Comparison of ENCODE assay signal across 8 cellular contexts in the genomic region with DNA sequence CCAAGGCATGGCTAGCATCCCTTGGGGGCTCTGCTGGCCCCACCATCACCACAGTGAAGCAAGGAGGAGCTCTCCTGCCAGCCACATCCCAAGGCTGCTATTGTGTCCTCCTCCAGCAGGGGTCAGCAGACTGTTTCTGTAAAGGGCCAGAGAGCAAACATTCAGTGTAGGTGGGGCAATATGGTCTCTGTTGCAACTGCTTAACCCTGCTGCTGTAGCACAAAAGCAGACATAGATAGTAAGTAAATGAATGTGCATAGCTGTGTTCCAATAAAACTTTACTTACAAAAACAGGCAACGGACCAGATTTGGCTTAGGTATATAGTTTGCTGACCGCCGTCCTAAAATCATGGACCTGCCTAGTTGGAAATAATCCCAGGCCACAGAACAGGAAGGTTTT. TPM values are rescaled to one million over a fixed set of nuclear protein-coding genes. Genes with fewer than 3 reads are reported as not detected.
A peak's percentile ranks its signal among the peaks of the same experiment; 100 is the strongest.
DNase-seq lines count a peak whose midpoint lies in the region; ATAC-seq, FAIRE-seq and TF ChIP-seq lines count a peak whose summit lies in the region.

No MANE protein-coding gene starts in this region.

- no peak for TF ChIP-seq EP300 in HepG2 (IDR thresholded peaks at IDR 0.05; ENCODE audit: low read depth in 2 of 2, low read length in 2 of 2)
- TF ChIP-seq EP300 in HepG2 (CRISPR knock-in tag; IDR thresholded peaks at IDR 0.05; ENCODE audit: borderline replicate concordance), result no peak

- peak; percentile 96 for FAIRE-seq in HepG2 (lab: Jason Lieb, UNC)

- H3K9me3 ChIP-seq in HepG2 (ENCODE audit: low read length), result no peaks in the 10 kb centered on the region

- 8% methylated on average over 3 of the region's 3 CpGs for WGBS in HepG2 (ENCODE audit: low lambda C conversion rate)

- CTCF ChIA-PET in WTC11 (lab: Charles Lee) (interaction anchor here (0.5 to 4.2 kb wide), 110 partner anchors 10 to 438 kb away, joined by 3 to 74 read pairs (median 4); a partner anchor contains a TSS), HepG2 (lab: Yijun Ruan, JAX; ENCODE audit: low intra/inter-chr PET ratio, low total read pairs) (interaction anchor here (1.1 to 3.7 kb wide), 5 partner anchors 19 to 415 kb away, joined by 3 to 45 read pairs (median 10); no protein-coding TSS in a partner anchor)

- H3K4me1 ChIP-seq in HepG2 (ENCODE audit: insufficient read depth, low read length), result peaks cover 7% of the 10 kb centered on the region

- H3K27ac ChIP-seq in HepG2 (ENCODE audit: extremely low read length, insufficient read depth, low read length), result no peak overlapping the region

- H3K27ac Mint-ChIP-seq in WTC11, result no peak overlapping the region

- H3K36me3 Mint-ChIP-seq in WTC11, result no peaks in the 10 kb centered on the region

- no peaks in the 10 kb centered on the region for H3K79me2 ChIP-seq in HepG2 (ENCODE audit: insufficient read depth, low read length)

- peak overlapping the region; percentile 82 for H3K4me2 ChIP-seq in HepG2 (ENCODE audit: low read depth, low read length)

- H3K9me3 Mint-ChIP-seq in WTC11, result no peaks in the 10 kb centered on the region

- H2AFZ ChIP-seq in HepG2 (ENCODE audit: low read length), result peak overlapping the region; percentile 33

- no peak overlapping the region for H3K4me3 Mint-ChIP-seq in WTC11

- no peaks in the 10 kb centered on the region for H3K36me3 ChIP-seq in GM06990 (ENCODE audit: control insufficient read depth, insufficient read depth, low read length)
- H3K36me3 ChIP-seq in HepG2 (replicated peaks in 1 of 2; ENCODE audit: control insufficient read depth in 1 of 2, insufficient read depth in 2 of 2, low read length in 2 of 2), result no peaks in the 10 kb centered on the region

- no peaks in the 10 kb centered on the region for H4K20me1 ChIP-seq in HepG2 (ENCODE audit: insufficient read depth, low read length)

- no TSS peak for BruUV-seq in HepG2 (replicated peaks; lab: Mats Ljungman, UMichigan)

- no peak for TF ChIP-seq POLR2A in HepG2 (IDR thresholded peaks at IDR 0.05; ENCODE audit: insufficient read depth in 1 of 2, low read depth in 2 of 2, low read length in 2 of 2)

- H3K27me3 ChIP-seq in GM06990 (replicated peaks; ENCODE audit: control insufficient read depth, insufficient read depth, low read length) (peaks cover 2% of the 10 kb centered on the region), HepG2 (ENCODE audit: control insufficient read depth in 1 of 2, insufficient read depth in 2 of 2, low read length in 2 of 2) (peaks cover 3 to 44% of the 10 kb centered on the region in 2 experiments; a peak in 4 of 5 replicates)

- intact Hi-C loops in HepG2 (cut with micrococcal nuclease; ENCODE audit: unreplicated experiment), result loop anchor here (1.0 to 5.0 kb wide), 2 partner anchors 20 to 413 kb away; no protein-coding TSS in a partner anchor

- H3K4me1 Mint-ChIP-seq in WTC11, result no peaks in the 10 kb centered on the region

- peak; percentile 68 for ATAC-seq in HG03025 (IDR thresholded peaks at IDR 0.05; ENCODE audit: low FRiP score, unreplicated experiment)
- ATAC-seq in WTC11, result peak; percentile 75
- ATAC-seq in HepG2, result peak; percentile 84
- ATAC-seq in GM19463 (IDR thresholded peaks at IDR 0.05; ENCODE audit: unreplicated experiment), result no peak

- peak; percentile 86 for TF ChIP-seq RAD21 in HepG2 (CRISPR knock-in tag; IDR thresholded peaks at IDR 0.05)

- TF ChIP-seq CTCF in GM06990 (IDR thresholded peaks at IDR 0.05; ENCODE audit: insufficient read depth, low read length, poor library complexity, severe bottlenecking) (peak; percentile 95), WTC11 (IDR thresholded peaks at IDR 0.05) (peak; percentile 83), HepG2 (CRISPR knock-in tag; IDR thresholded peaks at IDR 0.05) (peak; percentile 97)

- in situ Hi-C loops in HepG2 (cut with HindIII; ENCODE audit: extremely low pct_ligation_motif_present, low pct_unique_long_range_greater_than_20kb), result loop anchor here (5.0 to 10.0 kb wide), 2 partner anchors 211 to 408 kb away; no protein-coding TSS in a partner anchor

- H3K9ac ChIP-seq in HepG2 (ENCODE audit: insufficient read depth, low read depth, low read length), result no peak overlapping the region

- no peaks in the 10 kb centered on the region for H3K27me3 Mint-ChIP-seq in WTC11 (ENCODE audit: low read depth)

- DNase-seq in GM06990 (ENCODE audit: extremely low read depth, insufficient read length) (no peak), NCI-H226 (peak; percentile 33), WTC11 (ENCODE audit: low spot score) (peak; percentile 90), HepG2 (ENCODE audit: low spot score) (peak; percentile 89)
- peak; percentile 61 for DNase-seq in central memory CD4-positive, alpha-beta T cell
- peak; percentile 28 to 61 (median 39) for DNase-seq in stimulated activated CD4-positive, alpha-beta T cell treated with anti-CD3 and anti-CD28 coated beads, TNF-alpha, amount 100 ng/mL, for 1 hour (ENCODE audit: low read depth in 3 of 3, low spot score in 1 of 3)

- H3K4me3 ChIP-seq in GM06990 (replicated peaks; ENCODE audit: low read depth, low read length), result no peak overlapping the region
- H3K4me3 ChIP-seq in HepG2 (replicated peaks in 1 of 3; ENCODE audit: insufficient read depth in 1 of 3, low read depth in 2 of 3, low read length in 3 of 3), result peak overlapping the region in 1 of 3 experiments; percentile 21; a peak in 1 of 6 replicates

- POLR2A ChIA-PET in WTC11 (lab: Charles Lee) (interaction anchor here (0.6 kb wide), 1 partner anchor 228 kb away, joined by 3 read pairs; no protein-coding TSS in a partner anchor), HepG2 (lab: Yijun Ruan, JAX) (interaction anchor here (1.2 kb wide), 1 partner anchor 9 kb away, joined by 9 read pairs; no protein-coding TSS in a partner anchor)

TF ChIP-seq in WTC11, 78 proteins besides CTCF, POLR2A, EP300 and RAD21:
- TF ChIP-seq, protein P1, sequence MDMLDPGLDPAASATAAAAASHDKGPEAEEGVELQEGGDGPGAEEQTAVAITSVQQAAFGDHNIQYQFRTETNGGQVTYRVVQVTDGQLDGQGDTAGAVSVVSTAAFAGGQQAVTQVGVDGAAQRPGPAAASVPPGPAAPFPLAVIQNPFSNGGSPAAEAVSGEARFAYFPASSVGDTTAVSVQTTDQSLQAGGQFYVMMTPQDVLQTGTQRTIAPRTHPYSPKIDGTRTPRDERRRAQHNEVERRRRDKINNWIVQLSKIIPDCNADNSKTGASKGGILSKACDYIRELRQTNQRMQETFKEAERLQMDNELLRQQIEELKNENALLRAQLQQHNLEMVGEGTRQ (CRISPR knock-in tag; IDR thresholded peaks at IDR 0.05), result no peak
- TF ChIP-seq ETV6 (CRISPR knock-in tag; IDR thresholded peaks at IDR 0.05) (0 out of 2 replicates have a peak, but pooled peaks have one; percentile 29), GABPB1 (CRISPR knock-in tag; IDR thresholded peaks at IDR 0.05) (0 out of 2 replicates have a peak, but pooled peaks have one; percentile 37)

TF ChIP-seq in HepG2, 621 proteins besides CTCF, POLR2A, EP300 and RAD21 (continues in another document):
- TF ChIP-seq GATAD1 (CRISPR knock-in tag; IDR thresholded peaks at IDR 0.05) (0 out of 2 replicates have a peak, but pooled peaks have one; percentile 33), ZSCAN30 (CRISPR knock-in tag; IDR thresholded peaks at IDR 0.05) (no peak), ZNF292 (CRISPR knock-in tag; IDR thresholded peaks at IDR 0.05; ENCODE audit: borderline replicate concordance, low read depth) (0 out of 2 replicates have a peak, but pooled peaks have one; percentile 47), KDM2A (CRISPR knock-in tag; IDR thresholded peaks at IDR 0.05; ENCODE audit: borderline replicate concordance, low read depth) (0 out of 2 replicates have a peak, but pooled peaks have one; percentile 26), ZNF260 (CRISPR knock-in tag; IDR thresholded peaks at IDR 0.05; ENCODE audit: borderline replicate concordance, low read depth) (no peak), ZNF713 (CRISPR knock-in tag; IDR thresholded peaks at IDR 0.05) (no peak)

RNA-seq across cellular contexts. Expression of a gene that starts 36.4 kb away (rescaled TPM):
- total RNA-seq in WTC11 (2021) (0.39 to 0.60 TPM (median 0.48 TPM) in 3 replicates), HepG2 (2016; rRNA removed; fragmentation: Illumina TruSeq; extraction: Trizol) (0.04 TPM in 1 of 2 replicates, not detected in the other)
- total RNA-seq in HepG2 (2016; cell fraction: cytosol; rRNA removed; fragmentation: Illumina TruSeq; extraction: Trizol; ENCODE audit: low read depth), result 0.10 TPM in 1 of 2 replicates, not detected in the other
- 0.02 TPM in 1 of 2 replicates, not detected in the other for total RNA-seq in HepG2 (2016; cell fraction: insoluble cytoplasmic fraction; rRNA removed; fragmentation: Illumina TruSeq; extraction: Trizol)
- total RNA-seq in HepG2 (2016; cell fraction: membrane; rRNA removed; fragmentation: Illumina TruSeq; extraction: Trizol), result 0.07 TPM in 1 of 2 replicates, not detected in the other
- 0.06 TPM in 1 of 2 replicates, not detected in the other for total RNA-seq in HepG2 (2016; cell fraction: nucleus; rRNA removed; fragmentation: Illumina TruSeq; extraction: Trizol)
- 0.01 TPM in 1 of 2 replicates, not detected in the other for polyA plus RNA-seq in HepG2 (2011; rRNA removed)
- 0.01 TPM in 1 of 2 replicates, not detected in the other for polyA plus RNA-seq in HepG2 (2011; cell fraction: cytosol; rRNA removed)
- polyA plus RNA-seq in HepG2 (2011; cell fraction: nucleus; rRNA removed), result not detected in 2 replicates
- polyA plus RNA-seq in HepG2 (2012), result 0.03 and 0.09 TPM in 2 replicates
- not detected in 2 replicates for polyA plus RNA-seq in HepG2 (2016; cell fraction: cytosol; fragmentation: Illumina TruSeq; extraction: Trizol; ENCODE audit: low read depth)
- not detected in 2 replicates for polyA plus RNA-seq in HepG2 (2016; cell fraction: insoluble cytoplasmic fraction; fragmentation: Illumina TruSeq; extraction: Trizol; ENCODE audit: low read depth)
- not detected in 2 replicates for polyA plus RNA-seq in HepG2 (2016; cell fraction: membrane; fragmentation: Illumina TruSeq; extraction: Trizol; ENCODE audit: low read depth)
- not detected in 2 replicates for polyA plus RNA-seq in HepG2 (2016; cell fraction: nucleus; fragmentation: Illumina TruSeq; extraction: Trizol; ENCODE audit: insufficient read depth, low read depth)
- polyA minus RNA-seq in HepG2 (2011; rRNA and poly(A)+ RNA removed; ENCODE audit: low replicate concordance), result 0.12 and 4.7 TPM in 2 replicates
- not detected in 2 replicates for polyA minus RNA-seq in HepG2 (2011; cell fraction: cytosol; rRNA and poly(A)+ RNA removed)
- polyA minus RNA-seq in HepG2 (2011; cell fraction: nucleus; rRNA and poly(A)+ RNA removed), result 0.13 TPM in 1 of 2 replicates, not detected in the other
